8 cellular contexts compared by ENCODE assay signal in genomic region chr10:121928528-121928884, GRCh38. TPM values are rescaled to one million over a fixed set of nuclear protein-coding genes. Genes with fewer than 3 reads are reported as not detected.
A peak's percentile ranks its signal among the peaks of the same experiment; 100 is the strongest.
DNase-seq lines count a peak whose midpoint lies in the region; ATAC-seq, FAIRE-seq and TF ChIP-seq lines count a peak whose summit lies in the region.

No MANE protein-coding gene starts in this region.

- FAIRE-seq in H54 (lab: Jason Lieb, UNC) = no peak

- ATAC-seq in HG02588 (IDR thresholded peaks at IDR 0.05; ENCODE audit: unreplicated experiment) = peak; percentile 5
- ATAC-seq in natural killer cell treated with Interleukin-12 subunit alpha and Interleukin-12 subunit beta and Interleukin-15 and Interleukin-18, amount 100 ng/mL, for 72 hours = no peak

- peak overlapping the region; percentile 93 for H3K4me3 Mint-ChIP-seq in natural killer cell treated with Interleukin-12 subunit alpha and Interleukin-12 subunit beta and Interleukin-15 and Interleukin-18, amount 100 ng/mL, for 72 hours

- DNase-seq in NCI-H82 (lab: John Stamatoyannopoulos, UW) (peak; percentile 59), NCI-H82 treated with DMSO at 0.1 percent for 48 hours (lab: John Stamatoyannopoulos, UW; ENCODE audit: unreplicated experiment) (no peak), RWPE1 (ENCODE audit: low spot score) (peak; percentile 13), epithelial cell of prostate (ENCODE audit: low read depth, low spot score) (no peak), H54 (ENCODE audit: insufficient read length, low spot score) (no peak), ureter (ENCODE audit: low spot score) (no peak)
- DNase-seq in natural killer cell treated with Interleukin-12 subunit alpha and Interleukin-12 subunit beta and Interleukin-15 and Interleukin-18, amount 100 ng/mL, for 72 hours (ENCODE audit: low spot score) = no peak

- H3K9me3 Mint-ChIP-seq in natural killer cell treated with Interleukin-12 subunit alpha and Interleukin-12 subunit beta and Interleukin-15 and Interleukin-18, amount 100 ng/mL, for 72 hours = no peaks in the 10 kb centered on the region

- no peak for TF ChIP-seq POLR2A in H54 (IDR thresholded peaks at IDR 0.05; ENCODE audit: low read depth, low read length)

- POLR2A ChIA-PET in RWPE1 (lab: Yijun Ruan, JAX; ENCODE audit: low non-redundant PET) = interaction anchor here (1.0 kb wide), 1 partner anchor 209 kb away, joined by 3 read pairs; no protein-coding TSS in a partner anchor

- no peaks in the 10 kb centered on the region for H3K27me3 Mint-ChIP-seq in natural killer cell treated with Interleukin-12 subunit alpha and Interleukin-12 subunit beta and Interleukin-15 and Interleukin-18, amount 100 ng/mL, for 72 hours

- peaks cover 15 to 17% of the 10 kb centered on the region in 2 donors for H3K4me1 Mint-ChIP-seq in natural killer cell treated with Interleukin-12 subunit alpha and Interleukin-12 subunit beta and Interleukin-15 and Interleukin-18, amount 100 ng/mL, for 72 hours (ENCODE audit: low read depth in 2 of 2)

- CTCF ChIA-PET in RWPE1 (lab: Yijun Ruan, JAX) = interaction anchor here (0.6 to 1.0 kb wide), 4 partner anchors 28 to 353 kb away, joined by 3 read pairs; no protein-coding TSS in a partner anchor

- H3K27ac ChIP-seq in RWPE1 (peak overlapping the region; percentile 97), epithelial cell of prostate (peak overlapping the region; percentile 96)

- TF ChIP-seq CTCF in RWPE1 (conservative IDR thresholded peaks at IDR 0.05; ENCODE audit: low read depth) = no peak

- H3K36me3 Mint-ChIP-seq in natural killer cell treated with Interleukin-12 subunit alpha and Interleukin-12 subunit beta and Interleukin-15 and Interleukin-18, amount 100 ng/mL, for 72 hours = no peaks in the 10 kb centered on the region

- H3K27ac Mint-ChIP-seq in natural killer cell treated with Interleukin-12 subunit alpha and Interleukin-12 subunit beta and Interleukin-15 and Interleukin-18, amount 100 ng/mL, for 72 hours = peak overlapping the region; percentile 83 to 94

RNA-seq across cellular contexts. Expression of gene ATE1, which starts 0.7 kb away (rescaled TPM):
- 10 to 100 TPM; 27.7 to 32.6 TPM for total RNA-seq in natural killer cell treated with Interleukin-12 subunit alpha and Interleukin-12 subunit beta and Interleukin-15 and Interleukin-18, amount 100 ng/mL, for 72 hours
- total RNA-seq in ureter = 36.0 TPM

RNA-seq across cellular contexts. Expression of gene NSMCE4A, which starts 46.5 kb away (rescaled TPM):
- total RNA-seq in natural killer cell treated with Interleukin-12 subunit alpha and Interleukin-12 subunit beta and Interleukin-15 and Interleukin-18, amount 100 ng/mL, for 72 hours = 10 to 100 TPM; 59.0 to 65.4 TPM
- total RNA-seq in ureter = 73.7 TPM

Comparison
In these comparisons a context has a peak if more than half of its experiments do, and no peak if none do; other contexts are left out.
1. DNase-seq: peak in NCI-H82 (single experiment) and RWPE1 (single experiment); none in NCI-H82 treated with DMSO at 0.1 percent for 48 hours (single experiment), epithelial cell of prostate (single experiment), natural killer cell treated with Interleukin-12 subunit alpha and Interleukin-12 subunit beta and Interleukin-15 and Interleukin-18, amount 100 ng/mL, for 72 hours (single experiment), H54 (single experiment) and ureter (single experiment).